1 cellular context compared by ENCODE assay signal in the genomic region with DNA sequence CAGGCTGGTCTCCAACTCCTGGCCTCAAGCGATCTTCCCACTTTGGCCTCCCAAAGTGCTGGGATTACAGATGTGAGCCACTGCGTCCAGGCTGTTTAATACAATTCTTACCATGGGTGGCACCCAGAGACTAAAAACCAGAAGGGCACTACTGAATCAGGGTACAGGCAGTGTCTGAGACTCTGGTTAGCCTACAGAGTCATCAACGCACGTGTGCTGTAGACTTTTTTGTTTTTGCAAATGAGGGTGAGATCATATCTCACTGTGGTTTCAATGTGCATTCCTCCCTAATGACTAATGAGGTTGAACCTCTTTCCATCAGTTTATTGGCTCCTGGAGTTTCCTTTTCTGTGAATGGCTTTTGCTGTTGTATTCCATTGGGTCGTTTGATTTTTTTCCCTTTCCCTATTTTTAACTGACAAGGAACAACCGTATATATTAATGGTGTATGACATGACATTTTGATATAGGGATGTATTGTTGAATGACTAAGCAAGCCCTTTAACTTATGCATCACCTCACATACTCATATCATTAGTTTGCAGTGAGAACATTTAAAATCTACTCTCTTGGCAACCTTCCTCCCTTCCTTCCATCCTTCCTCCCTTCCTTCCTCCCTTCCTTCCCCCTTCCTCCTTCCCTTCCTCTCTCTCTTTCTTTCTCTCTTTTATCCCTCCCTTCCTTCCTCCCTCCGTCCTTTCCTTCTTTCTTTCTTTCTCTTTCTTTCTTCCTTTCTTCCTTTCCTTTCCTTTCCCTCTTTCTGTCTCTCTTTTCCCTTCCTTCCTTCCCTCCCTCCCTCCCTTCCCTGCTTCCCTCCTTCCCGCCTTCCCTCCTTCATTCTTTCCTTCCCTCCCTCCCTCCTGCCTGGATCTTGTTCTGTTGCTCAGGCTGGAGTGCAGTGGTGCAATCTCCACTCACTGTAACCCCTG.
TF ChIP-seq lines count a peak whose summit lies in the region.

No MANE protein-coding gene starts in this region.

TF ChIP-seq in HEK293, 187 proteins besides CTCF, POLR2A, EP300 and RAD21 (continued from another document and continues in another):
- TF ChIP-seq, protein P1, sequence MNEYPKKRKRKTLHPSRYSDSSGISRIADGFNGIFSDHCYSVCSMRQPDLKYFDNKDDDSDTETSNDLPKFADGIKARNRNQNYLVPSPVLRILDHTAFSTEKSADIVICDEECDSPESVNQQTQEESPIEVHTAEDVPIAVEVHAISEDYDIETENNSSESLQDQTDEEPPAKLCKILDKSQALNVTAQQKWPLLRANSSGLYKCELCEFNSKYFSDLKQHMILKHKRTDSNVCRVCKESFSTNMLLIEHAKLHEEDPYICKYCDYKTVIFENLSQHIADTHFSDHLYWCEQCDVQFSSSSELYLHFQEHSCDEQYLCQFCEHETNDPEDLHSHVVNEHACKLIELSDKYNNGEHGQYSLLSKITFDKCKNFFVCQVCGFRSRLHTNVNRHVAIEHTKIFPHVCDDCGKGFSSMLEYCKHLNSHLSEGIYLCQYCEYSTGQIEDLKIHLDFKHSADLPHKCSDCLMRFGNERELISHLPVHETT (tag by site-specific recombination; IDR thresholded peaks at IDR 0.05), result peak; percentile 83
- TF ChIP-seq ZBTB8A (tag by site-specific recombination; IDR thresholded peaks at IDR 0.05) (no peak), BCL11A (tag by site-specific recombination; IDR thresholded peaks at IDR 0.05; ENCODE audit: low read depth) (peak; percentile 78; the same call in 1 of the 2 replicates), ZNF48 (tag by site-specific recombination; IDR thresholded peaks at IDR 0.05) (no peak), KLF10 (tag by site-specific recombination; IDR thresholded peaks at IDR 0.05) (peak; percentile 87), REPIN1 (tag by site-specific recombination; IDR thresholded peaks at IDR 0.05; ENCODE audit: low read depth) (no peak; the same call in 1 of the 2 replicates), ZNF311 (tag by site-specific recombination; IDR thresholded peaks at IDR 0.05; ENCODE audit: borderline replicate concordance) (no peak), ZNF585B (tag by site-specific recombination; IDR thresholded peaks at IDR 0.05) (no peak), ZFP41 (tag by site-specific recombination; IDR thresholded peaks at IDR 0.05; ENCODE audit: borderline replicate concordance) (no peak), ZNF202 (tag by site-specific recombination; IDR thresholded peaks at IDR 0.05; ENCODE audit: borderline replicate concordance) (no peak), SCRT1 (tag by site-specific recombination; IDR thresholded peaks at IDR 0.05; ENCODE audit: borderline replicate concordance) (no peak), ZSCAN23 (tag by site-specific recombination; IDR thresholded peaks at IDR 0.05) (no peak), ZNF114 (tag by site-specific recombination; IDR thresholded peaks at IDR 0.05) (no peak), ZBTB20 (tag by site-specific recombination; IDR thresholded peaks at IDR 0.05) (no peak), SETDB1 (IDR thresholded peaks at IDR 0.05; ENCODE audit: insufficient read length, low read length) (no peak), ZNF792 (tag by site-specific recombination; IDR thresholded peaks at IDR 0.05) (no peak), ZNF501 (tag by site-specific recombination; IDR thresholded peaks at IDR 0.05) (peak; percentile 61; the same call in 1 of the 2 replicates), ZNF121 (tag by site-specific recombination; IDR thresholded peaks at IDR 0.05) (no peak), ZNF658 (tag by site-specific recombination; IDR thresholded peaks at IDR 0.05) (no peak), SALL2 (tag by site-specific recombination; IDR thresholded peaks at IDR 0.05; ENCODE audit: borderline replicate concordance) (no peak), ZNF221 (tag by site-specific recombination; IDR thresholded peaks at IDR 0.05; ENCODE audit: borderline replicate concordance) (no peak), FEZF1 (tag by site-specific recombination; IDR thresholded peaks at IDR 0.05) (peak; percentile 67; the same call in 1 of the 2 replicates), ZNF560 (tag by site-specific recombination; IDR thresholded peaks at IDR 0.05; ENCODE audit: borderline replicate concordance) (no peak), ZNF16 (tag by site-specific recombination; IDR thresholded peaks at IDR 0.05; ENCODE audit: low read depth) (no peak), ZNF214 (tag by site-specific recombination; IDR thresholded peaks at IDR 0.05; ENCODE audit: borderline replicate concordance) (no peak), MEIS1 (CRISPR knock-in tag; IDR thresholded peaks at IDR 0.05; ENCODE audit: borderline replicate concordance) (no peak), KLF9 (tag by site-specific recombination; IDR thresholded peaks at IDR 0.05; ENCODE audit: low read depth) (no peak), ZNF350 (tag by site-specific recombination; IDR thresholded peaks at IDR 0.05) (no peak), KLF1 (tag by site-specific recombination; IDR thresholded peaks at IDR 0.05) (peak; percentile 57), ZNF324 (tag by site-specific recombination; IDR thresholded peaks at IDR 0.05) (peak; percentile 55; the same call in 1 of the 2 replicates)
- TF ChIP-seq, protein P2, sequence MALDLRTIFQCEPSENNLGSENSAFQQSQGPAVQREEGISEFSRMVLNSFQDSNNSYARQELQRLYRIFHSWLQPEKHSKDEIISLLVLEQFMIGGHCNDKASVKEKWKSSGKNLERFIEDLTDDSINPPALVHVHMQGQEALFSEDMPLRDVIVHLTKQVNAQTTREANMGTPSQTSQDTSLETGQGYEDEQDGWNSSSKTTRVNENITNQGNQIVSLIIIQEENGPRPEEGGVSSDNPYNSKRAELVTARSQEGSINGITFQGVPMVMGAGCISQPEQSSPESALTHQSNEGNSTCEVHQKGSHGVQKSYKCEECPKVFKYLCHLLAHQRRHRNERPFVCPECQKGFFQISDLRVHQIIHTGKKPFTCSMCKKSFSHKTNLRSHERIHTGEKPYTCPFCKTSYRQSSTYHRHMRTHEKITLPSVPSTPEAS (tag by site-specific recombination; IDR thresholded peaks at IDR 0.05), result 0 out of 2 replicates have a peak, but pooled peaks have one; percentile 9
- TF ChIP-seq, protein P3, sequence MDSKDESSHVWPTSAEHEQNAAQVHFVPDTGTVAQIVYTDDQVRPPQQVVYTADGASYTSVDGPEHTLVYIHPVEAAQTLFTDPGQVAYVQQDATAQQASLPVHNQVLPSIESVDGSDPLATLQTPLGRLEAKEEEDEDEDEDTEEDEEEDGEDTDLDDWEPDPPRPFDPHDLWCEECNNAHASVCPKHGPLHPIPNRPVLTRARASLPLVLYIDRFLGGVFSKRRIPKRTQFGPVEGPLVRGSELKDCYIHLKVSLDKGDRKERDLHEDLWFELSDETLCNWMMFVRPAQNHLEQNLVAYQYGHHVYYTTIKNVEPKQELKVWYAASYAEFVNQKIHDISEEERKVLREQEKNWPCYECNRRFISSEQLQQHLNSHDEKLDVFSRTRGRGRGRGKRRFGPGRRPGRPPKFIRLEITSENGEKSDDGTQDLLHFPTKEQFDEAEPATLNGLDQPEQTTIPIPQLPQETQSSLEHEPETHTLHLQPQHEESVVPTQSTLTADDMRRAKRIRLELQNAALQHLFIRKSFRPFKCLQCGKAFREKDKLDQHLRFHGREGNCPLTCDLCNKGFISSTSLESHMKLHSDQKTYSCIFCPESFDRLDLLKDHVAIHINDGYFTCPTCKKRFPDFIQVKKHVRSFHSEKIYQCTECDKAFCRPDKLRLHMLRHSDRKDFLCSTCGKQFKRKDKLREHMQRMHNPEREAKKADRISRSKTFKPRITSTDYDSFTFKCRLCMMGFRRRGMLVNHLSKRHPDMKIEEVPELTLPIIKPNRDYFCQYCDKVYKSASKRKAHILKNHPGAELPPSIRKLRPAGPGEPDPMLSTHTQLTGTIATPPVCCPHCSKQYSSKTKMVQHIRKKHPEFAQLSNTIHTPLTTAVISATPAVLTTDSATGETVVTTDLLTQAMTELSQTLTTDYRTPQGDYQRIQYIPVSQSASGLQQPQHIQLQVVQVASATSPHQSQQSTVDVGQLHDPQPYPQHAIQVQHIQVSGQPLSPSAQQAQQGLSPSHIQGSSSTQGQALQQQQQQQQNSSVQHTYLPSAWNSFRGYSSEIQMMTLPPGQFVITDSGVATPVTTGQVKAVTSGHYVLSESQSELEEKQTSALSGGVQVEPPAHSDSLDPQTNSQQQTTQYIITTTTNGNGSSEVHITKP (tag by site-specific recombination; IDR thresholded peaks at IDR 0.05), result peak; percentile 60
- TF ChIP-seq, protein P4, sequence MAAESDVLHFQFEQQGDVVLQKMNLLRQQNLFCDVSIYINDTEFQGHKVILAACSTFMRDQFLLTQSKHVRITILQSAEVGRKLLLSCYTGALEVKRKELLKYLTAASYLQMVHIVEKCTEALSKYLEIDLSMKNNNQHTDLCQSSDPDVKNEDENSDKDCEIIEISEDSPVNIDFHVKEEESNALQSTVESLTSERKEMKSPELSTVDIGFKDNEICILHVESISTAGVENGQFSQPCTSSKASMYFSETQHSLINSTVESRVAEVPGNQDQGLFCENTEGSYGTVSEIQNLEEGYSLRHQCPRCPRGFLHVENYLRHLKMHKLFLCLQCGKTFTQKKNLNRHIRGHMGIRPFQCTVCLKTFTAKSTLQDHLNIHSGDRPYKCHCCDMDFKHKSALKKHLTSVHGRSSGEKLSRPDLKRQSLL (tag by site-specific recombination; IDR thresholded peaks at IDR 0.05), result no peak
- TF ChIP-seq, protein P5, sequence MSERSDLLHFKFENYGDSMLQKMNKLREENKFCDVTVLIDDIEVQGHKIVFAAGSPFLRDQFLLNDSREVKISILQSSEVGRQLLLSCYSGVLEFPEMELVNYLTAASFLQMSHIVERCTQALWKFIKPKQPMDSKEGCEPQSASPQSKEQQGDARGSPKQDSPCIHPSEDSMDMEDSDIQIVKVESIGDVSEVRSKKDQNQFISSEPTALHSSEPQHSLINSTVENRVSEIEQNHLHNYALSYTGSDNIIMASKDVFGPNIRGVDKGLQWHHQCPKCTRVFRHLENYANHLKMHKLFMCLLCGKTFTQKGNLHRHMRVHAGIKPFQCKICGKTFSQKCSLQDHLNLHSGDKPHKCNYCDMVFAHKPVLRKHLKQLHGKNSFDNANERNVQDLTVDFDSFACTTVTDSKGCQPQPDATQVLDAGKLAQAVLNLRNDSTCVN (tag by site-specific recombination; optimal IDR thresholded peaks at IDR 0.05), result no peak
- TF ChIP-seq, protein P6, sequence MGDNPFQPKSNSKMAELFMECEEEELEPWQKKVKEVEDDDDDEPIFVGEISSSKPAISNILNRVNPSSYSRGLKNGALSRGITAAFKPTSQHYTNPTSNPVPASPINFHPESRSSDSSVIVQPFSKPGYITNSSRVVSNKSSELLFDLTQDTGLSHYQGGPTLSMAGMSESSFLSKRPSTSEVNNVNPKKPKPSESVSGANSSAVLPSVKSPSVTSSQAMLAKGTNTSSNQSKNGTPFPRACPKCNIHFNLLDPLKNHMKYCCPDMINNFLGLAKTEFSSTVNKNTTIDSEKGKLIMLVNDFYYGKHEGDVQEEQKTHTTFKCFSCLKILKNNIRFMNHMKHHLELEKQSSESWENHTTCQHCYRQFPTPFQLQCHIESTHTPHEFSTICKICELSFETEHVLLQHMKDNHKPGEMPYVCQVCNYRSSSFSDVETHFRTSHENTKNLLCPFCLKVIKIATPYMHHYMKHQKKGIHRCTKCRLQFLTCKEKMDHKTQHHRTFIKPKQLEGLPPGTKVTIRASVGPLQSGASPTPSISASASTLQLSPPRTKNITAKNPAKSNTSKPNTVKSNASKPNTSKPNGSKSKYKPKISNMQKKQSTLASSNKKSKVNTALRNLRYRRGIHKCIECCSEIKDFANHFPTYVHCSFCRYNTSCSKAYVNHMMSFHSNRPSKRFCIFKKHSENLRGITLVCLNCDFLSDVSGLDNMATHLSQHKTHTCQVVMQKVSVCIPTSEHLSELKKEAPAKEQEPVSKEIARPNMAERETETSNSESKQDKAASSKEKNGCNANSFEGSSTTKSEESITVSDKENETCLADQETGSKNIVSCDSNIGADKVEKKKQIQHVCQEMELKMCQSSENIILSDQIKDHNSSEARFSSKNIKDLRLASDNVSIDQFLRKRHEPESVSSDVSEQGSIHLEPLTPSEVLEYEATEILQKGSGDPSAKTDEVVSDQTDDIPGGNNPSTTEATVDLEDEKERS (tag by site-specific recombination; IDR thresholded peaks at IDR 0.05), result no peak
- TF ChIP-seq, protein P7, sequence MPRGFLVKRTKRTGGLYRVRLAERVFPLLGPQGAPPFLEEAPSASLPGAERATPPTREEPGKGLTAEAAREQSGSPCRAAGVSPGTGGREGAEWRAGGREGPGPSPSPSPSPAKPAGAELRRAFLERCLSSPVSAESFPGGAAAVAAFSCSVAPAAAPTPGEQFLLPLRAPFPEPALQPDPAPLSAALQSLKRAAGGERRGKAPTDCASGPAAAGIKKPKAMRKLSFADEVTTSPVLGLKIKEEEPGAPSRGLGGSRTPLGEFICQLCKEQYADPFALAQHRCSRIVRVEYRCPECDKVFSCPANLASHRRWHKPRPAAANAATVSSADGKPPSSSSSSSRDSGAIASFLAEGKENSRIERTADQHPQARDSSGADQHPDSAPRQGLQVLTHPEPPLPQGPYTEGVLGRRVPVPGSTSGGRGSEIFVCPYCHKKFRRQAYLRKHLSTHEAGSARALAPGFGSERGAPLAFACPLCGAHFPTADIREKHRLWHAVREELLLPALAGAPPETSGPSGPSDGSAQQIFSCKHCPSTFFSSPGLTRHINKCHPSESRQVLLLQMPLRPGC (tag by site-specific recombination; IDR thresholded peaks at IDR 0.05), result peak; percentile 91
- TF ChIP-seq, protein P8, sequence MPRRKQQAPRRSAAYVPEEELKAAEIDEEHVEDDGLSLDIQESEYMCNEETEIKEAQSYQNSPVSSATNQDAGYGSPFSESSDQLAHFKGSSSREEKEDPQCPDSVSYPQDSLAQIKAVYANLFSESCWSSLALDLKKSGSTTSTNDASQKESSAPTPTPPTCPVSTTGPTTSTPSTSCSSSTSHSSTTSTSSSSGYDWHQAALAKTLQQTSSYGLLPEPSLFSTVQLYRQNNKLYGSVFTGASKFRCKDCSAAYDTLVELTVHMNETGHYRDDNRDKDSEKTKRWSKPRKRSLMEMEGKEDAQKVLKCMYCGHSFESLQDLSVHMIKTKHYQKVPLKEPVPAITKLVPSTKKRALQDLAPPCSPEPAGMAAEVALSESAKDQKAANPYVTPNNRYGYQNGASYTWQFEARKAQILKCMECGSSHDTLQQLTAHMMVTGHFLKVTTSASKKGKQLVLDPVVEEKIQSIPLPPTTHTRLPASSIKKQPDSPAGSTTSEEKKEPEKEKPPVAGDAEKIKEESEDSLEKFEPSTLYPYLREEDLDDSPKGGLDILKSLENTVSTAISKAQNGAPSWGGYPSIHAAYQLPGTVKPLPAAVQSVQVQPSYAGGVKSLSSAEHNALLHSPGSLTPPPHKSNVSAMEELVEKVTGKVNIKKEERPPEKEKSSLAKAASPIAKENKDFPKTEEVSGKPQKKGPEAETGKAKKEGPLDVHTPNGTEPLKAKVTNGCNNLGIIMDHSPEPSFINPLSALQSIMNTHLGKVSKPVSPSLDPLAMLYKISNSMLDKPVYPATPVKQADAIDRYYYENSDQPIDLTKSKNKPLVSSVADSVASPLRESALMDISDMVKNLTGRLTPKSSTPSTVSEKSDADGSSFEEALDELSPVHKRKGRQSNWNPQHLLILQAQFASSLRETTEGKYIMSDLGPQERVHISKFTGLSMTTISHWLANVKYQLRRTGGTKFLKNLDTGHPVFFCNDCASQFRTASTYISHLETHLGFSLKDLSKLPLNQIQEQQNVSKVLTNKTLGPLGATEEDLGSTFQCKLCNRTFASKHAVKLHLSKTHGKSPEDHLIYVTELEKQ (tag by site-specific recombination; IDR thresholded peaks at IDR 0.05; ENCODE audit: borderline replicate concordance), result peak; percentile 84; the same call in 1 of the 2 replicates
